10 cellular contexts compared by ENCODE assay signal in the genomic region with DNA sequence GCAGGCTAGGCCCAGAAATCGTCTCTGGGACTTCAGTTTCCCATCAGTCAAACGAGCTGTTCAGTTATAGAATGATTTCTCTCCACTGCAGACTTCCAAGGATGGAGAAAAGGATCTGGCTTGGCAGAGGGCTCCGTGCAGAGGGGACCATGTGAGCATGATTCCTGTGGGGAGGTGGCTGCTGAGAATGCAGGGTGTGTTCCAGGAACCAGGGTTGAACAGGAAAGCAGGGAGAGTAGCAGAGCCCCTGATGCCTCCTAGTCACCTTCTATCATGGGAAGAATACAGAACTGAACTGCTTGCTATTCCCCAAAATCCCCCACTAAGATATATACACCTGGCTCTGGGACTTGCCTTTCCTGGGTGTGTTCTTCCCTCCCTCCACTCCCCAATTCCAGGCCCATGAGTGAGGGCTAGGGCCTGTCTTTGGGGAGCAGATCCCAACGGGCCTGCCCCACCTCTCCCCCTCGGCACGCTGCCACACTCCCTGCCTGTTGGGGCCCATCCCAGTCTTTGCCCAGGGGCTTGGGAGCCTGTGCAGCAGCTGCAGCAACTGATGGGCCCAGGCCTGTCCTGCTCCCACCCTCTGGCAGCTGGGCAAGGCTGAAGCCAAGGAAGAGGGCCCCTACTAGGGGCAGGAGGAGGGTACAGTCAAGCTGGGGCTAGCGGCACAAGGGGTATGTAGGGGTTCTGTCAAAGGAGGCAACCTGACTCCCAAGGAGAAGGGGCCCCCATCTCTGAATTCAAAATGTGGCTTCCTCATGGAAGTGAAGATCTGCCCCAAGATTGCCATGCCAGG. TPM values are rescaled to one million over a fixed set of nuclear protein-coding genes. Genes with fewer than 3 reads are reported as not detected.
DNase-seq lines count a peak whose midpoint lies in the region; ATAC-seq, FAIRE-seq and TF ChIP-seq lines count a peak whose summit lies in the region.
"Had no signal": no experiment of that assay in that cellular context is flagged by ENCODE, and none has a peak within 500 bp of the region (broad histone marks: within the 10 kb centered on the region; RNA-seq: fewer than 3 reads in every experiment).

No MANE protein-coding gene starts in this region.

- peaks cover 49% of the 10 kb centered on the region for H3K4me1 Mint-ChIP-seq in mesothelial cell of epicardium
- H3K4me1 Mint-ChIP-seq in activated naive CD8-positive, alpha-beta T cell treated with anti-CD3 and anti-CD28 coated beads, Interleukin-2, amount 50 U/mL, for 24 hours, result peaks cover 6% of the 10 kb centered on the region
- peaks cover 5% of the 10 kb centered on the region for H3K4me1 Mint-ChIP-seq in T-helper 2 cell treated with Interferon-gamma antibody and Interleukin-4, amounts not matched to agents 5 μg/mL and 100 μg/mL, for 36 hours (ENCODE audit: low read depth)

- 5% methylated on average over 7 of the region's 7 CpGs for WGBS in A549 (ENCODE audit: missing lambda C conversion rate)

- H3K27me3 Mint-ChIP-seq in mesothelial cell of epicardium (ENCODE audit: low read depth), result no peaks in the 10 kb centered on the region
- peaks cover 9% of the 10 kb centered on the region for H3K27me3 Mint-ChIP-seq in activated naive CD8-positive, alpha-beta T cell treated with anti-CD3 and anti-CD28 coated beads, Interleukin-2, amount 50 U/mL, for 24 hours
- H3K27me3 Mint-ChIP-seq in T-helper 2 cell treated with Interferon-gamma antibody and Interleukin-4, amounts not matched to agents 5 μg/mL and 100 μg/mL, for 36 hours (ENCODE audit: low read depth), result peaks cover 20% of the 10 kb centered on the region

- no peaks in the 10 kb centered on the region for H3K9me3 Mint-ChIP-seq in mesothelial cell of epicardium
- no peaks in the 10 kb centered on the region for H3K9me3 Mint-ChIP-seq in activated naive CD8-positive, alpha-beta T cell treated with anti-CD3 and anti-CD28 coated beads, Interleukin-2, amount 50 U/mL, for 24 hours
- no peaks in the 10 kb centered on the region for H3K9me3 Mint-ChIP-seq in T-helper 2 cell treated with Interferon-gamma antibody and Interleukin-4, amounts not matched to agents 5 μg/mL and 100 μg/mL, for 36 hours

- no peak for TF ChIP-seq EP300 in A549 (IDR thresholded peaks at IDR 0.05)

- H3K4me1 ChIP-seq in A549 (peaks cover 62% of the 10 kb centered on the region), HUES6 (ENCODE audit: control insufficient read depth, insufficient read depth, low read length) (peaks cover 47% of the 10 kb centered on the region)

- peak overlapping the region; percentile 98 to 100 for H3K27ac ChIP-seq in A549
- no peak overlapping the region for H3K27ac ChIP-seq in HUES6 (ENCODE audit: low read depth, low read length)
- H3K27ac ChIP-seq in coronary artery, result peak overlapping the region; percentile 67 to 95

- peaks cover 45% of the 10 kb centered on the region for H3K36me3 ChIP-seq in HUES6 (ENCODE audit: control insufficient read depth, insufficient read depth, low read length)

- H3K9ac ChIP-seq in HUES6 (ENCODE audit: low read length), result peak overlapping the region; percentile 9

- TF ChIP-seq RAD21 in A549 (conservative IDR thresholded peaks at IDR 0.05 in 1 of 2, IDR thresholded peaks at IDR 0.05 in 1 of 2), result no peak

- peak overlapping the region; percentile 100 for H3K27ac Mint-ChIP-seq in mesothelial cell of epicardium
- no peak overlapping the region for H3K27ac Mint-ChIP-seq in activated naive CD8-positive, alpha-beta T cell treated with anti-CD3 and anti-CD28 coated beads, Interleukin-2, amount 50 U/mL, for 24 hours
- H3K27ac Mint-ChIP-seq in T-helper 2 cell treated with Interferon-gamma antibody and Interleukin-4, amounts not matched to agents 5 μg/mL and 100 μg/mL, for 36 hours, result no peak overlapping the region

- POLR2A ChIA-PET in A549 (lab: Yijun Ruan, JAX), result interaction anchor here (1.5 kb wide), 1 partner anchor 8 kb away, joined by 7 read pairs; no protein-coding TSS in a partner anchor

- peaks cover 13% of the 10 kb centered on the region; the same call in 1 of the 2 replicates for H3K27me3 ChIP-seq in HUES6 (ENCODE audit: control insufficient read depth, insufficient read depth, low read length)

- H3K4me2 ChIP-seq in A549, result peak overlapping the region; percentile 96

- DNase-seq in A549 (ENCODE audit: low read depth in 1 of 2, low spot score in 1 of 2) (no peak), coronary artery (ENCODE audit: low spot score) (no peak), mesothelial cell of epicardium (ENCODE audit: low spot score in 2 of 2, unreplicated experiment in 2 of 2) (no peak), SKM-1 (lab: John Stamatoyannopoulos, UW; ENCODE audit: unreplicated experiment) (no peak)
- no peak for DNase-seq in activated naive CD8-positive, alpha-beta T cell treated with anti-CD3 and anti-CD28 coated beads, Interleukin-2, amount 50 U/mL, for 24 hours
- no peak for DNase-seq in T-helper 2 cell treated with Interferon-gamma antibody and Interleukin-4, amounts not matched to agents 5 μg/mL and 100 μg/mL, for 36 hours (ENCODE audit: low spot score)
- DNase-seq: activated naive CD4-positive, alpha-beta T cell; NCI-H146 had no signal

- H3K9me3 ChIP-seq in A549 (no peaks in the 10 kb centered on the region), HUES6 (ENCODE audit: control insufficient read depth, insufficient read depth, low read depth, low read length) (no peaks in the 10 kb centered on the region)

- CTCF ChIA-PET in A549 (lab: Yijun Ruan, JAX), result interaction anchor here (0.6 to 34.0 kb wide), 6 partner anchors 10 to 74 kb away, joined by 3 to 1206 read pairs (median 12); partner anchors contain the start of genes AJUBA, CDH24, PRMT5 and PSMB11

- TF ChIP-seq CTCF in A549 (IDR thresholded peaks at IDR 0.05) (no peak), coronary artery (IDR thresholded peaks at IDR 0.05) (no peak), mesothelial cell of epicardium (IDR thresholded peaks at IDR 0.05; ENCODE audit: unreplicated experiment) (no peak)

- H3K4me3 Mint-ChIP-seq in mesothelial cell of epicardium, result peak overlapping the region; percentile 76
- no peak overlapping the region for H3K4me3 Mint-ChIP-seq in activated naive CD8-positive, alpha-beta T cell treated with anti-CD3 and anti-CD28 coated beads, Interleukin-2, amount 50 U/mL, for 24 hours
- no peak overlapping the region for H3K4me3 Mint-ChIP-seq in T-helper 2 cell treated with Interferon-gamma antibody and Interleukin-4, amounts not matched to agents 5 μg/mL and 100 μg/mL, for 36 hours

- TF ChIP-seq POLR2A in A549 (IDR thresholded peaks at IDR 0.05; ENCODE audit: low read length), result no peak

- ATAC-seq in A549 (no peak), GM18868 (IDR thresholded peaks at IDR 0.05; ENCODE audit: unreplicated experiment) (no peak)
- ATAC-seq in activated naive CD8-positive, alpha-beta T cell treated with anti-CD3 and anti-CD28 coated beads, Interleukin-2, amount 50 U/mL, for 24 hours, result no peak

- peak overlapping the region; percentile 89 for H3K4me3 ChIP-seq in A549
- peak overlapping the region; percentile 69 for H3K4me3 ChIP-seq in HUES6 (ENCODE audit: low read depth, low read length)
- peak overlapping the region; percentile 18 for H3K4me3 ChIP-seq in coronary artery

- no peak for FAIRE-seq in A549 (lab: Jason Lieb, UNC)

- H3K36me3 Mint-ChIP-seq in mesothelial cell of epicardium, result peaks cover 12% of the 10 kb centered on the region
- H3K36me3 Mint-ChIP-seq in activated naive CD8-positive, alpha-beta T cell treated with anti-CD3 and anti-CD28 coated beads, Interleukin-2, amount 50 U/mL, for 24 hours (ENCODE audit: low read depth), result no peaks in the 10 kb centered on the region
- H3K36me3 Mint-ChIP-seq in T-helper 2 cell treated with Interferon-gamma antibody and Interleukin-4, amounts not matched to agents 5 μg/mL and 100 μg/mL, for 36 hours (ENCODE audit: low read depth), result no peaks in the 10 kb centered on the region

TF ChIP-seq in A549, 52 proteins besides CTCF, POLR2A, EP300 and RAD21 (continues in another document):
- TF ChIP-seq, protein P1, sequence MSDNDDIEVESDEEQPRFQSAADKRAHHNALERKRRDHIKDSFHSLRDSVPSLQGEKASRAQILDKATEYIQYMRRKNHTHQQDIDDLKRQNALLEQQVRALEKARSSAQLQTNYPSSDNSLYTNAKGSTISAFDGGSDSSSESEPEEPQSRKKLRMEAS (IDR thresholded peaks at IDR 0.05), result peak; percentile 26

RNA-seq across cellular contexts. Expression of gene AJUBA, which starts 3.3 kb away (rescaled TPM):
- polyA plus RNA-seq in A549 (2011; rRNA removed) (98.0 and 152 TPM in 2 replicates), A549 (2017; fragmentation: RNase III; extraction: RNeasy Plus Mini Kit Qiagen cat#74134 plus additional on column Dnase treatment) (53.4 to 68.0 TPM (median 59.0 TPM) in 3 replicates)
- polyA plus RNA-seq in A549 (2012; cell fraction: cytosol; rRNA removed), result 46.7 and 67.4 TPM in 2 replicates
- polyA plus RNA-seq in A549 (2012; cell fraction: nucleus; rRNA removed), result 71.5 and 76.7 TPM in 2 replicates
- polyA minus RNA-seq in A549 (2011; rRNA and poly(A)+ RNA removed), result 137 and 160 TPM in 2 replicates
- 108 to 110 TPM (median 109 TPM) in 3 replicates for total RNA-seq in mesothelial cell of epicardium

RNA-seq across cellular contexts. Expression of gene HAUS4, which starts 22.2 kb away (rescaled TPM):
- polyA plus RNA-seq in A549 (2011; rRNA removed) (69.3 and 76.0 TPM in 2 replicates), A549 (2017; fragmentation: RNase III; extraction: RNeasy Plus Mini Kit Qiagen cat#74134 plus additional on column Dnase treatment) (35.9 to 42.6 TPM (median 37.3 TPM) in 3 replicates)
- polyA plus RNA-seq in A549 (2012; cell fraction: cytosol; rRNA removed), result 32.4 and 37.5 TPM in 2 replicates
- 33.2 and 48.7 TPM in 2 replicates for polyA plus RNA-seq in A549 (2012; cell fraction: nucleus; rRNA removed)
- polyA minus RNA-seq in A549 (2011; rRNA and poly(A)+ RNA removed), result 33.1 and 40.3 TPM in 2 replicates
- total RNA-seq in mesothelial cell of epicardium, result 32.7 to 33.2 TPM (median 33.0 TPM) in 3 replicates

RNA-seq across cellular contexts. Expression of gene C14orf93, which starts 30.9 kb away (rescaled TPM):
- 9.7 and 10.1 TPM in 2 replicates for polyA plus RNA-seq in A549 (2011; rRNA removed)
- polyA plus RNA-seq in A549 (2012; cell fraction: cytosol; rRNA removed), result 7.8 and 8.4 TPM in 2 replicates
- polyA plus RNA-seq in A549 (2012; cell fraction: nucleus; rRNA removed), result 18.6 and 22.8 TPM in 2 replicates
- polyA plus RNA-seq in A549 (2017; fragmentation: RNase III; extraction: RNeasy Plus Mini Kit Qiagen cat#74134 plus additional on column Dnase treatment), result 5.6 to 6.8 TPM (median 5.7 TPM) in 3 replicates
- 16.3 and 18.8 TPM in 2 replicates for polyA minus RNA-seq in A549 (2011; rRNA and poly(A)+ RNA removed)
- total RNA-seq in mesothelial cell of epicardium, result 14.0 to 15.1 TPM (median 14.9 TPM) in 3 replicates

RNA-seq across cellular contexts. Expression of gene PRMT5, which starts 49.9 kb away (rescaled TPM):
- polyA plus RNA-seq in A549 (2011; rRNA removed), result 214 and 299 TPM in 2 replicates
- 236 and 242 TPM in 2 replicates for polyA plus RNA-seq in A549 (2012; cell fraction: cytosol; rRNA removed)
- polyA plus RNA-seq in A549 (2012; cell fraction: nucleus; rRNA removed), result 236 and 351 TPM in 2 replicates
- polyA plus RNA-seq in A549 (2017; fragmentation: RNase III; extraction: RNeasy Plus Mini Kit Qiagen cat#74134 plus additional on column Dnase treatment), result 185 to 224 TPM (median 188 TPM) in 3 replicates
- 261 and 305 TPM in 2 replicates for polyA minus RNA-seq in A549 (2011; rRNA and poly(A)+ RNA removed)
- 86.2 to 89.8 TPM (median 86.2 TPM) in 3 replicates for total RNA-seq in mesothelial cell of epicardium

RNA-seq across cellular contexts. Expression of gene PSMB5, which starts 55.6 kb away (rescaled TPM):
- polyA plus RNA-seq in A549 (2011; rRNA removed) (283 and 337 TPM in 2 replicates), A549 (2017; fragmentation: RNase III; extraction: RNeasy Plus Mini Kit Qiagen cat#74134 plus additional on column Dnase treatment) (352 to 365 TPM (median 363 TPM) in 3 replicates)
- 501 and 506 TPM in 2 replicates for polyA plus RNA-seq in A549 (2012; cell fraction: cytosol; rRNA removed)
- 330 and 348 TPM in 2 replicates for polyA plus RNA-seq in A549 (2012; cell fraction: nucleus; rRNA removed)
- 282 and 294 TPM in 2 replicates for polyA minus RNA-seq in A549 (2011; rRNA and poly(A)+ RNA removed)
- total RNA-seq in mesothelial cell of epicardium, result 121 to 124 TPM (median 123 TPM) in 3 replicates

Comparison
In these comparisons a context has a peak if more than half of its experiments do, and no peak if none do; other contexts are left out.
1. H3K4me3 ChIP-seq: peak in every context shown above with its lines; median percentile 89 in A549; 69 in HUES6; 18 in coronary artery.